9 cellular contexts compared by ENCODE assay signal in the genomic region with DNA sequence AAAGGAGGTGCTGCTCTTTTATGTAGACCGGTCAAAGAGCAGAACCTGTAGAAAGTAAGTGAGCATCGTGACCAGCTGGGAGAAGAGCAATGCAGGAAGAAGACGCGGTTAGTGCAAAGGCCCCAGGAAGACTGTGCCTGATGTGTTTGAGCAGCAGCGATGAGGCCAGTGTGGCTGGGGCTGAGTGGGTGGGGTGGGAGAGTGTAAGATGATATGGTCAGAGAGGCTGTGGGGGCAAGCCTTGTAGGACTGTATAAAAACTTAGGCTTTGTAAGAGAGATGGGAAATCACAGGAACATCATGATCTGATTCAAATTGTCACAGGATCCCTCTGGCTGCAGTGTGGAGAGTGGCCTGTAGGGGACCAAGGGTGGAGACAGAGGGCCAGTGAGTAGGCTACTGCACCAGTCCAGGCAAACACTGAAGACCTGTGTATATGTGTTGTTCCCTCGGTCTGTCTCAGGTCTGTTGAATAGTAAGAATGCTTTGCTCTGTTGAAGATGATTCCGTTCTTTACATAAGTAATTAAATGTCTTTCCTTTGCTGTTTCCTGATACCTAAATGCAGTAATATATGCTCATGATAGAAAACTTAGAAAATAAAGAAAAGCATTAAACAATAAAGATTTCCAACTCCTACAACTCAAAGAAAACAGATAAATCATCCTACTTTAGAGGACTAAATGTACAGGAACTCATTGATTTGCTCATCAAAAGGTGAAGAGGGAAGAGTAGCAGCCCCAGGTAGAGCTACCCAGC. TPM values are rescaled to one million over a fixed set of nuclear protein-coding genes. Genes with fewer than 3 reads are reported as not detected.
DNase-seq lines count a peak whose midpoint lies in the region; ATAC-seq and TF ChIP-seq lines count a peak whose summit lies in the region.
"Had no signal": no experiment of that assay in that cellular context is flagged by ENCODE, and none has a peak within 500 bp of the region (broad histone marks: within the 10 kb centered on the region; RNA-seq: fewer than 3 reads in every experiment).

No MANE protein-coding gene starts in this region.

- H3K4me3 ChIP-seq in BE2C (ENCODE audit: low read depth, low read length) (no peak overlapping the region), ascending aorta (no peak overlapping the region), mucosa of descending colon (no peak overlapping the region)
- H3K4me3 ChIP-seq: heart left ventricle had no signal

- H3K9me3 ChIP-seq in BE2C (no peaks in the 10 kb centered on the region), ascending aorta (no peaks in the 10 kb centered on the region), mucosa of descending colon (no peaks in the 10 kb centered on the region)
- H3K9me3 ChIP-seq: heart left ventricle had no signal

- ATAC-seq in mucosa of descending colon (peak; percentile 73), GM18511 (IDR thresholded peaks at IDR 0.05; ENCODE audit: unreplicated experiment) (no peak), GM18502 (IDR thresholded peaks at IDR 0.05; ENCODE audit: poor library complexity, unreplicated experiment) (no peak), HG03097 (IDR thresholded peaks at IDR 0.05; ENCODE audit: low FRiP score, unreplicated experiment) (no peak)

- H3K4me1 ChIP-seq in BE2C (no peaks in the 10 kb centered on the region), ascending aorta (no peaks in the 10 kb centered on the region), mucosa of descending colon (ENCODE audit: low read depth) (no peaks in the 10 kb centered on the region)

- peak; percentile 44 for DNase-seq in BE2C
- DNase-seq in GM13976 (ENCODE audit: low spot score) = peak; percentile 50
- DNase-seq in NCI-H146 treated with DMSO at 0.1 percent for 48 hours (lab: John Stamatoyannopoulos, UW; ENCODE audit: unreplicated experiment) = peak; percentile 37
- DNase-seq in ascending aorta (ENCODE audit: low spot score in 2 of 2) = no peak
- peak in 2 of 3 donors; percentile 49 to 56 for DNase-seq in mucosa of descending colon
- DNase-seq: heart left ventricle had no signal

- peaks cover 6% of the 10 kb centered on the region; the same call in 1 of the 2 replicates for H3K27me3 ChIP-seq in BE2C
- H3K27me3 ChIP-seq in ascending aorta = no peaks in the 10 kb centered on the region

- intact Hi-C loops in ascending aorta (cut with DNase I) = no loop called here
- intact Hi-C loops in mucosa of descending colon (cut with DNase I, micrococcal nuclease) = no loop called here

- in situ Hi-C loops in GM13976 (cut with MboI; ENCODE audit: low sequenced_read_pairs, unreplicated experiment) = loop anchor here (10.0 kb wide), 1 partner anchor 71 kb away; the partner anchor contains the start of gene TP53TG5

- H3K36me3 ChIP-seq in BE2C = no peaks in the 10 kb centered on the region
- no peaks in the 10 kb centered on the region for H3K36me3 ChIP-seq in ascending aorta
- no peaks in the 10 kb centered on the region for H3K36me3 ChIP-seq in mucosa of descending colon (ENCODE audit: low read depth)
- H3K36me3 ChIP-seq: heart left ventricle had no signal

- H3K27ac ChIP-seq in ascending aorta = no peak overlapping the region

- TF ChIP-seq CTCF in BE2C (IDR thresholded peaks at IDR 0.05; ENCODE audit: low read depth, low read length) (peak; percentile 64), GM13976 (IDR thresholded peaks at IDR 0.05; ENCODE audit: borderline replicate concordance, control extremely low read depth, extremely low read depth, insufficient read depth, missing control alignments) (peak; percentile 65), ascending aorta (IDR thresholded peaks at IDR 0.05) (peak in 2 of 3 experiments; percentile 19), mucosa of descending colon (IDR thresholded peaks at IDR 0.05) (peak; percentile 14)

RNA-seq across cellular contexts. Expression of gene WFDC2, which starts 23.6 kb away (rescaled TPM):
- polyA plus RNA-seq in BE2C (2012; ENCODE audit: insufficient read depth, insufficient read length, low read depth) = not detected
- 32.5 TPM for total RNA-seq in ascending aorta
- total RNA-seq in mucosa of descending colon = 100 to 1,000 TPM in 1 of 3 donors, 10 to 100 TPM in 2; 65.7 to 183 (median 78.0) TPM

RNA-seq across cellular contexts. Expression of gene PIGT, which starts 30.0 kb away (rescaled TPM):
- 192 TPM for polyA plus RNA-seq in BE2C (2012; ENCODE audit: insufficient read depth, insufficient read length, low read depth)
- 142 TPM for total RNA-seq in ascending aorta
- 100 to 1,000 TPM in 2 of 3 donors, 10 to 100 TPM in 1; 92.1 to 137 (median 124) TPM for total RNA-seq in mucosa of descending colon

RNA-seq across cellular contexts. Expression of gene DBNDD2, which starts 37.9 kb away (rescaled TPM):
- 29.0 TPM for polyA plus RNA-seq in BE2C (2012; ENCODE audit: insufficient read depth, insufficient read length, low read depth)
- total RNA-seq in ascending aorta (100 TPM), mucosa of descending colon (100 to 1,000 TPM; 108 to 125 (median 124) TPM)

Comparison
In these comparisons a context has a peak if more than half of its experiments do, and no peak if none do; other contexts are left out.
1. DNase-seq: peak in BE2C (single experiment), GM13976 (single experiment), NCI-H146 treated with DMSO at 0.1 percent for 48 hours (single experiment) and mucosa of descending colon (2 of 3); none in ascending aorta (0 of 2).
2. CTCF ChIP-seq: peak in every context shown above with its lines; median percentile 65 in GM13976; 64 in BE2C; 19 in ascending aorta; 14 in mucosa of descending colon.